ENCODE assay signal across 1 cellular context in genomic region chr19:10237702-10238101, GRCh38.
TF ChIP-seq lines count a peak whose summit lies in the region.

No MANE protein-coding gene starts in this region.

TF ChIP-seq in liver, 16 proteins besides CTCF, POLR2A, EP300 and RAD21:
- TF ChIP-seq YY1 (IDR thresholded peaks at IDR 0.05) (no peak), FOXA2 (IDR thresholded peaks at IDR 0.05) (no peak), RXRA (IDR thresholded peaks at IDR 0.05) (no peak), HNF4G (IDR thresholded peaks at IDR 0.05) (no peak), TAF1 (conservative IDR thresholded peaks at IDR 0.05) (no peak), SP1 (IDR thresholded peaks at IDR 0.05) (no peak), GABPA (IDR thresholded peaks at IDR 0.05 in 1 of 2, conservative IDR thresholded peaks at IDR 0.05 in 1 of 2) (no peak)
